In the genomic region with DNA sequence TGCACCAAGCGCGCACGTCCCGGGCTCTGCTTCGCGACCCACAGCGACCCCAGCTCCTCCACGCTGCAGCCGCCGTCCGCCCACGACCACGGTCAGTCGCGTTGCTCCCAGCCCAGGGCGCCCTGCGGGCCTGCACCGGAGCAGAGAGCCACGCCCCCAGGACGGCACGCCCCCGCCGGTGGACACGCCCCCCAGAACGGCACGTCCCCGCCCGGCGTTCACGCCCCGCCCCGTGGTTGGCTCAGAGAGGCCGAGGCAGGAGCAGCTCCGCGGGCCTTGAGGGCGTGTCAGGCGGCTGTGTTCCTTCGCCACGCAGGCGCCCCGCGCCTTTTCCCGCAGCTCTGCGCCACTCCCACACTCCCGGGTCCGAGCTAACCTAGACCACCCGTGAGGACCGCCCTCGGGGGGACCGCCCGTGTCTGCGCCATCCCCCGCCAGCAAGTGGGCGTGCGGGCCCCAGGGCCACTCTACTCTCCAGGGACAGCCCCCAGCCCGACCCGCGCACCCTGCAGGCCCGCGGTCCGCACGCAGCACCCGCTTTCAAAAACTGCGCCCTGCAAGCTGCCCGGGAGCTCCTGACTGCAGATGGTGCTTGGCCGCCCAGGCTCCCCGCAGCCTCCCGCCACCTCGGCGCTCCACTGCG, we compare ENCODE assay signal across 8 cellular contexts. TPM values are rescaled to one million over a fixed set of nuclear protein-coding genes. Genes with fewer than 3 reads are reported as not detected.
DNase-seq lines count a peak whose midpoint lies in the region; ATAC-seq and TF ChIP-seq lines count a peak whose summit lies in the region.

A gene with protein sequence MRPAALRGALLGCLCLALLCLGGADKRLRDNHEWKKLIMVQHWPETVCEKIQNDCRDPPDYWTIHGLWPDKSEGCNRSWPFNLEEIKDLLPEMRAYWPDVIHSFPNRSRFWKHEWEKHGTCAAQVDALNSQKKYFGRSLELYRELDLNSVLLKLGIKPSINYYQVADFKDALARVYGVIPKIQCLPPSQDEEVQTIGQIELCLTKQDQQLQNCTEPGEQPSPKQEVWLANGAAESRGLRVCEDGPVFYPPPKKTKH (minus strand): TSS at position 107 of the 643 bp plus-strand sequence. CDS start 368 bp downstream, outside the sequence.

- intact Hi-C loops in natural killer cell (cut with micrococcal nuclease), result loop anchor here (1.0 to 5.0 kb wide), 2 partner anchors 43 to 329 kb away; a partner anchor contains a TSS

- H3K36me3 ChIP-seq in KOPT-K1 (ENCODE audit: insufficient read depth, low read length) (no peaks in the 10 kb centered on the region), fibroblast of lung (ENCODE audit: control insufficient read depth, insufficient read depth, low read length) (no peaks in the 10 kb centered on the region)

- peak within 1 kb of the TSS; percentile 68 for H3K9ac ChIP-seq in fibroblast of lung (ENCODE audit: insufficient read depth, low read length)

- no peaks in the 10 kb centered on the region for H3K27me3 ChIP-seq in fibroblast of lung (ENCODE audit: control insufficient read depth, insufficient read depth, low read length)

- peak; percentile 53 for ATAC-seq in GM21786 (IDR thresholded peaks at IDR 0.05; ENCODE audit: unreplicated experiment)
- ATAC-seq in activated T-helper 17 cell treated with anti-CD3 and anti-CD28 coated beads, Interleukin-2, amount 50 U/mL, for 72 hours (replicated peaks), result peak; percentile 88
- ATAC-seq in natural killer cell, result peak; percentile 90 to 97 (median 93)

- no peaks in the 10 kb centered on the region for H3K4me1 ChIP-seq in fibroblast of lung (ENCODE audit: control insufficient read depth, extremely low read depth, insufficient read depth, low read length)

- peak within 1 kb of the TSS; percentile 96 for H3K27ac Mint-ChIP-seq in activated T-helper 17 cell treated with anti-CD3 and anti-CD28 coated beads, Interleukin-2, amount 50 U/mL, for 72 hours
- H3K27ac Mint-ChIP-seq in natural killer cell, result peak within 1 kb of the TSS; percentile 89 to 93

- peak; percentile 62 for DNase-seq in DMS79 treated with DMSO at 0.1 percent for 48 hours (lab: John Stamatoyannopoulos, UW)
- peak; percentile 88 for DNase-seq in RWPE1 (ENCODE audit: low spot score)
- DNase-seq in fibroblast of lung (ENCODE audit: low read depth in 2 of 2), result peak; percentile 83 to 85
- peak; percentile 100 for DNase-seq in natural killer cell
- peak; percentile 93 to 98 (median 98) for DNase-seq in stimulated activated naive CD4-positive, alpha-beta T cell (lab: John Stamatoyannopoulos, UW)

- peak within 1 kb of the TSS; percentile 99 for H3K4me3 Mint-ChIP-seq in activated T-helper 17 cell treated with anti-CD3 and anti-CD28 coated beads, Interleukin-2, amount 50 U/mL, for 72 hours
- peak within 1 kb of the TSS; percentile 86 for H3K4me3 Mint-ChIP-seq in natural killer cell

- H3K36me3 Mint-ChIP-seq in activated T-helper 17 cell treated with anti-CD3 and anti-CD28 coated beads, Interleukin-2, amount 50 U/mL, for 72 hours (ENCODE audit: low read depth), result peaks cover 49% of the 10 kb centered on the region
- no peaks in the 10 kb centered on the region for H3K36me3 Mint-ChIP-seq in natural killer cell

- CTCF ChIA-PET in RWPE1 (lab: Yijun Ruan, JAX), result no interaction called here

- H3K79me2 ChIP-seq in fibroblast of lung (ENCODE audit: control insufficient read depth, insufficient read depth, low read length), result no peaks in the 10 kb centered on the region

- H4K20me1 ChIP-seq in fibroblast of lung (ENCODE audit: control insufficient read depth, extremely low read depth, insufficient read depth, low read length), result no peaks in the 10 kb centered on the region

- H3K27ac ChIP-seq in KOPT-K1 (ENCODE audit: low read depth, low read length, poor library complexity, severe bottlenecking) (peak within 1 kb of the TSS; percentile 83), RWPE1 (peak within 1 kb of the TSS; percentile 66), fibroblast of lung (ENCODE audit: insufficient read depth, low read length) (peak within 1 kb of the TSS; percentile 57)

- H3K9me3 Mint-ChIP-seq in activated T-helper 17 cell treated with anti-CD3 and anti-CD28 coated beads, Interleukin-2, amount 50 U/mL, for 72 hours, result no peaks in the 10 kb centered on the region
- no peaks in the 10 kb centered on the region for H3K9me3 Mint-ChIP-seq in natural killer cell

- TF ChIP-seq CTCF in RWPE1 (conservative IDR thresholded peaks at IDR 0.05; ENCODE audit: low read depth) (no peak), fibroblast of lung (conservative IDR thresholded peaks at IDR 0.05 in 1 of 2, IDR thresholded peaks at IDR 0.05 in 1 of 2; ENCODE audit: low read depth in 1 of 2, low read length in 2 of 2) (no peak), natural killer cell (IDR thresholded peaks at IDR 0.05) (no peak)

- peak within 1 kb of the TSS; percentile 85 for H3K4me2 ChIP-seq in fibroblast of lung (ENCODE audit: extremely low read depth, insufficient read depth, low read length)

- POLR2A ChIA-PET in RWPE1 (lab: Yijun Ruan, JAX; ENCODE audit: low non-redundant PET), result interaction anchor here (0.6 to 1.1 kb wide), 2 partner anchors 23 to 329 kb away, joined by 4 to 7 read pairs; no protein-coding TSS in a partner anchor

- peak within 1 kb of the TSS; percentile 56 to 81 (median 77) for H3K4me3 ChIP-seq in fibroblast of lung (replicated peaks in 1 of 4; ENCODE audit: control extremely low read depth in 1 of 4, insufficient read depth in 1 of 4, low read depth in 3 of 4, low read length in 4 of 4)

- no peaks in the 10 kb centered on the region for H3K27me3 Mint-ChIP-seq in activated T-helper 17 cell treated with anti-CD3 and anti-CD28 coated beads, Interleukin-2, amount 50 U/mL, for 72 hours
- H3K27me3 Mint-ChIP-seq in natural killer cell (ENCODE audit: low read depth in 2 of 2), result no peaks in the 10 kb centered on the region

- no peaks in the 10 kb centered on the region for H3K9me3 ChIP-seq in KOPT-K1 (ENCODE audit: insufficient read depth, low read length, poor library complexity, severe bottlenecking)
- H3K9me3 ChIP-seq in fibroblast of lung (ENCODE audit: control insufficient read depth, insufficient read depth, low read depth, low read length), result no peaks in the 10 kb centered on the region

- H3K4me1 Mint-ChIP-seq in activated T-helper 17 cell treated with anti-CD3 and anti-CD28 coated beads, Interleukin-2, amount 50 U/mL, for 72 hours, result peaks cover 49% of the 10 kb centered on the region
- peaks cover 48 to 67% of the 10 kb centered on the region in 2 donors for H3K4me1 Mint-ChIP-seq in natural killer cell

- peak within 1 kb of the TSS; percentile 84 for H2AFZ ChIP-seq in fibroblast of lung (ENCODE audit: low read length)

RNA-seq across cellular contexts. Expression of the gene that starts here (rescaled TPM):
- 100 to 1,000 TPM in 1 of 2 donors, 10 to 100 TPM in 1; 94.2 to 210 TPM for total RNA-seq in activated T-helper 17 cell treated with anti-CD3 and anti-CD28 coated beads, Interleukin-2, amount 50 U/mL, for 72 hours
- total RNA-seq in fibroblast of lung, result 18.0 and 24.7 TPM in 2 replicates
- polyA plus RNA-seq in fibroblast of lung, result 12.9 and 13.0 TPM in 2 replicates
- polyA plus RNA-seq in fibroblast of lung (2012), result 12.0 and 13.1 TPM in 2 replicates
- 6.4 and 7.7 TPM in 2 replicates for polyA minus RNA-seq in fibroblast of lung (ENCODE audit: low replicate concordance)
- total RNA-seq in natural killer cell, result 100 to 1,000 TPM in 1 of 3 donors, 10 to 100 TPM in 2; 65.1 to 106 (median 84.5) TPM

Comparison
In these comparisons a context has a peak if more than half of its experiments do, and no peak if none do; other contexts are left out.
1. Peak in every context shown above with its lines: DNase-seq, ATAC-seq, H3K4me3 ChIP-seq and H3K27ac ChIP-seq.